Comparison of ENCODE assay signal across 1 cellular context in genomic region chr15:38549222-38549621, GRCh38.
TF ChIP-seq lines count a peak whose summit lies in the region.

No MANE protein-coding gene starts in this region.

TF ChIP-seq in GM23338, 12 proteins besides CTCF, POLR2A, EP300 and RAD21:
- TF ChIP-seq, protein P1, sequence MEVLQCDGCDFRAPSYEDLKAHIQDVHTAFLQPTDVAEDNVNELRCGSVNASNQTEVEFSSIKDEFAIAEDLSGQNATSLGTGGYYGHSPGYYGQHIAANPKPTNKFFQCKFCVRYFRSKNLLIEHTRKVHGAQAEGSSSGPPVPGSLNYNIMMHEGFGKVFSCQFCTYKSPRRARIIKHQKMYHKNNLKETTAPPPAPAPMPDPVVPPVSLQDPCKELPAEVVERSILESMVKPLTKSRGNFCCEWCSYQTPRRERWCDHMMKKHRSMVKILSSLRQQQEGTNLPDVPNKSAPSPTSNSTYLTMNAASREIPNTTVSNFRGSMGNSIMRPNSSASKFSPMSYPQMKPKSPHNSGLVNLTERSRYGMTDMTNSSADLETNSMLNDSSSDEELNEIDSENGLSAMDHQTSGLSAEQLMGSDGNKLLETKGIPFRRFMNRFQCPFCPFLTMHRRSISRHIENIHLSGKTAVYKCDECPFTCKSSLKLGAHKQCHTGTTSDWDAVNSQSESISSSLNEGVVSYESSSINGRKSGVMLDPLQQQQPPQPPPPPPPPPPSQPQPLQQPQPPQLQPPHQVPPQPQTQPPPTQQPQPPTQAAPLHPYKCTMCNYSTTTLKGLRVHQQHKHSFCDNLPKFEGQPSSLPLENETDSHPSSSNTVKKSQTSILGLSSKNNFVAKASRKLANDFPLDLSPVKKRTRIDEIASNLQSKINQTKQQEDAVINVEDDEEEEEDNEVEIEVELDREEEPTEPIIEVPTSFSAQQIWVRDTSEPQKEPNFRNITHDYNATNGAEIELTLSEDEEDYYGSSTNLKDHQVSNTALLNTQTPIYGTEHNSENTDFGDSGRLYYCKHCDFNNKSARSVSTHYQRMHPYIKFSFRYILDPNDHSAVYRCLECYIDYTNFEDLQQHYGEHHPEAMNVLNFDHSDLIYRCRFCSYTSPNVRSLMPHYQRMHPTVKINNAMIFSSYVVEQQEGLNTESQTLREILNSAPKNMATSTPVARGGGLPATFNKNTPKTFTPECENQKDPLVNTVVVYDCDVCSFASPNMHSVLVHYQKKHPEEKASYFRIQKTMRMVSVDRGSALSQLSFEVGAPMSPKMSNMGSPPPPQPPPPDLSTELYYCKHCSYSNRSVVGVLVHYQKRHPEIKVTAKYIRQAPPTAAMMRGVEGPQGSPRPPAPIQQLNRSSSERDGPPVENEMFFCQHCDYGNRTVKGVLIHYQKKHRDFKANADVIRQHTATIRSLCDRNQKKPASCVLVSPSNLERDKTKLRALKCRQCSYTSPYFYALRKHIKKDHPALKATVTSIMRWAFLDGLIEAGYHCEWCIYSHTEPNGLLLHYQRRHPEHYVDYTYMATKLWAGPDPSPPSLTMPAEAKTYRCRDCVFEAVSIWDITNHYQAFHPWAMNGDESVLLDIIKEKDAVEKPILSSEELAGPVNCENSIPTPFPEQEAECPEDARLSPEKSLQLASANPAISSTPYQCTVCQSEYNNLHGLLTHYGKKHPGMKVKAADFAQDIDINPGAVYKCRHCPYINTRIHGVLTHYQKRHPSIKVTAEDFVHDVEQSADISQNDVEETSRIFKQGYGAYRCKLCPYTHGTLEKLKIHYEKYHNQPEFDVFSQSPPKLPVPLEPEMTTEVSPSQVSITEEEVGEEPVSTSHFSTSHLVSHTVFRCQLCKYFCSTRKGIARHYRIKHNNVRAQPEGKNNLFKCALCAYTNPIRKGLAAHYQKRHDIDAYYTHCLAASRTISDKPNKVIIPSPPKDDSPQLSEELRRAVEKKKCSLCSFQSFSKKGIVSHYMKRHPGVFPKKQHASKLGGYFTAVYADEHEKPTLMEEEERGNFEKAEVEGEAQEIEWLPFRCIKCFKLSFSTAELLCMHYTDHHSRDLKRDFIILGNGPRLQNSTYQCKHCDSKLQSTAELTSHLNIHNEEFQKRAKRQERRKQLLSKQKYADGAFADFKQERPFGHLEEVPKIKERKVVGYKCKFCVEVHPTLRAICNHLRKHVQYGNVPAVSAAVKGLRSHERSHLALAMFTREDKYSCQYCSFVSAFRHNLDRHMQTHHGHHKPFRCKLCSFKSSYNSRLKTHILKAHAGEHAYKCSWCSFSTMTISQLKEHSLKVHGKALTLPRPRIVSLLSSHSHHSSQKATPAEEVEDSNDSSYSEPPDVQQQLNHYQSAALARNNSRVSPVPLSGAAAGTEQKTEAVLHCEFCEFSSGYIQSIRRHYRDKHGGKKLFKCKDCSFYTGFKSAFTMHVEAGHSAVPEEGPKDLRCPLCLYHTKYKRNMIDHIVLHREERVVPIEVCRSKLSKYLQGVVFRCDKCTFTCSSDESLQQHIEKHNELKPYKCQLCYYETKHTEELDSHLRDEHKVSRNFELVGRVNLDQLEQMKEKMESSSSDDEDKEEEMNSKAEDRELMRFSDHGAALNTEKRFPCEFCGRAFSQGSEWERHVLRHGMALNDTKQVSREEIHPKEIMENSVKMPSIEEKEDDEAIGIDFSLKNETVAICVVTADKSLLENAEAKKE (CRISPR knock-in tag; IDR thresholded peaks at IDR 0.05) = no peak
- TF ChIP-seq ETS1 (IDR thresholded peaks at IDR 0.05) (no peak), ZNF114 (CRISPR knock-in tag; IDR thresholded peaks at IDR 0.05) (no peak), POLR2AphosphoS5 (IDR thresholded peaks at IDR 0.05; ENCODE audit: low read depth) (no peak), EZH2 (IDR thresholded peaks at IDR 0.05; ENCODE audit: low read depth, unreplicated experiment) (no peak), CREB1 (CRISPR knock-in tag; IDR thresholded peaks at IDR 0.05; ENCODE audit: low read depth) (no peak)
